Comparison of ENCODE assay signal across 8 cellular contexts in the genomic region with DNA sequence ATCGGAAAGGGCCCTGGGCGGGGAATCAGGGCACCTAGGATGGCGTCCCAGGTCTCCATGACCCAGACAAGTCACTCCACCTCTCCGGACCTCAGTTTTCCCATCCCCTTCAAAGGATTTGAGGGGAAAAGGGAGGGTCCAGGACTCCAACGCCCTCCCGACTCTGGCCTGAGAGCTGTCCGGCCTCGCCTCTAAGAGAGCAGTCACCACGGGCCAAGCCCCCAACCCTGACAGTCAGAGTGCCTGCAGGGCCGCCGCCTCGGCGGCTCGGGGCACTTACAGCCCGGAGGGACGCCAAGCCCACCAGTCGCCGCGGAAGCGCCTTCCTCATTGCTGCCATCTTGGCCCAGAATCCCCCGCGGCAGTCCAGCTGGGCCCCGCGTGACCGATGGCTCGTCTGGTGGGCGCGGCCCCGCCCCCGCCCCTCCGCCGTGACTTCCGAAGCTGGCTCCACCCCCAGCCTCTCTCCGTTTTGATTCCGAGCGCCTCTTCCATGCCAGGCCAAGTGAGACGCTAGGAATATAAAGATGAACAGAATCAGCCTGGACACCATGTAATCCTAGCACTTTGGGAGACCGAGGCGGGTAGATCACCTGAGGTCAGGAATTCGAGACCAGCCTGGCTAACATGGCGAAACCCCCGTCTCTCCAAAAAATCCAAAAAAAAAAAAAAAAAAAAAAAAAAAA. TPM values are rescaled to one million over a fixed set of nuclear protein-coding genes. Genes with fewer than 3 reads are reported as not detected.
DNase-seq lines count a peak whose midpoint lies in the region; ATAC-seq, FAIRE-seq and TF ChIP-seq lines count a peak whose summit lies in the region.

A gene (minus strand): TSS at position 354 of the 686 bp plus-strand sequence. CDS start 14 bp downstream, at position 340.

- peaks cover 3% of the 10 kb centered on the region for H3K4me1 ChIP-seq in keratinocyte (ENCODE audit: control insufficient read depth, extremely low read depth, insufficient read depth, low read length)

- H3K9me1 ChIP-seq in keratinocyte (ENCODE audit: control insufficient read depth, extremely low read depth, insufficient read depth, low read length): no peaks in the 10 kb centered on the region

- dilution Hi-C loops in keratinocyte (cut with MboI; ENCODE audit: extremely low pct_ligation_motif_present, low sequenced_read_pairs): no loop called here

- peak within 1 kb of the TSS; percentile 96 for H2AFZ ChIP-seq in keratinocyte (ENCODE audit: control insufficient read depth, low read length)

- H3K27me3 ChIP-seq in keratinocyte (ENCODE audit: control insufficient read depth, extremely low read depth, insufficient read depth, low read length): no peaks in the 10 kb centered on the region

- peak; percentile 76 for ATAC-seq in HG03135 (IDR thresholded peaks at IDR 0.05; ENCODE audit: unreplicated experiment)

- DNase-seq in A172 (ENCODE audit: low spot score): peak; percentile 66
- peak; percentile 76 for DNase-seq in NCI-H460 (ENCODE audit: extremely low read depth, low read depth)
- DNase-seq in activated CD4-positive, CD25-positive, alpha-beta regulatory T cell treated with anti-CD3 and anti-CD28 coated beads, Interleukin-2, amount 50 U/mL, for 72 hours: peak; percentile 80
- DNase-seq in cerebellar cortex (ENCODE audit: low spot score): peak; percentile 90
- no peak for DNase-seq in keratinocyte (ENCODE audit: low read depth, low spot score)
- peak; percentile 83 to 89 (median 83) for DNase-seq in stimulated activated CD4-positive, alpha-beta T cell treated with anti-CD3 and anti-CD28 coated beads, Interleukin-12 subunit alpha, Interleukin-12 subunit beta, amount 100 ng/mL, for 48 hours (ENCODE audit: low read depth in 2 of 3, low spot score in 1 of 3)

- H3K4me3 ChIP-seq in keratinocyte (ENCODE audit: control insufficient read depth in 2 of 3, extremely low read depth in 1 of 3, insufficient read depth in 2 of 3, low read depth in 1 of 3, low read length in 3 of 3): peak within 1 kb of the TSS; percentile 77 to 98 (median 89)

- no peaks in the 10 kb centered on the region for H4K20me1 ChIP-seq in keratinocyte (ENCODE audit: control insufficient read depth, extremely low read depth, insufficient read depth, low read length)

- H3K36me3 ChIP-seq in keratinocyte (ENCODE audit: control insufficient read depth in 2 of 2, extremely low read depth in 1 of 2, insufficient read depth in 2 of 2, low read length in 2 of 2): no peaks in the 10 kb centered on the region

- TF ChIP-seq CTCF in keratinocyte (optimal IDR thresholded peaks at IDR 0.05 in 1 of 3, IDR thresholded peaks at IDR 0.05 in 1 of 3, conservative IDR thresholded peaks at IDR 0.05 in 1 of 3; ENCODE audit: extremely low read depth in 1 of 3, insufficient read depth in 2 of 3, low read length in 3 of 3): no peak

- H3K9me3 ChIP-seq in keratinocyte (ENCODE audit: control insufficient read depth, low read depth, low read length): no peaks in the 10 kb centered on the region

- peak within 1 kb of the TSS; percentile 96 for H3K9ac ChIP-seq in keratinocyte (ENCODE audit: control insufficient read depth, extremely low read depth, insufficient read depth, low read length)

- TF ChIP-seq POLR2A in GM18526 (IDR thresholded peaks at IDR 0.05; ENCODE audit: extremely low read depth, insufficient read length): peak; percentile 94

- peaks cover 6% of the 10 kb centered on the region for H3K79me2 ChIP-seq in keratinocyte (ENCODE audit: control insufficient read depth, insufficient read depth, low read length)

- H3K4me2 ChIP-seq in keratinocyte (ENCODE audit: control insufficient read depth, extremely low read depth, insufficient read depth, low read depth, low read length): peak within 1 kb of the TSS; percentile 100

- no peak for FAIRE-seq in keratinocyte (lab: Jason Lieb, UNC)

- peak within 1 kb of the TSS; percentile 87 for H3K27ac ChIP-seq in keratinocyte (ENCODE audit: control insufficient read depth, insufficient read depth, low read length)

RNA-seq across cellular contexts. Expression of the gene that starts here (rescaled TPM):
- 15.3 and 21.5 TPM in 2 replicates for total RNA-seq in A172 (2014; rRNA removed; shearing (Covaris generic))
- 29.1 and 30.0 TPM in 2 replicates for total RNA-seq in NCI-H460 (2014; rRNA removed; shearing (Covaris generic))
- 8.3 and 20.7 TPM in 2 replicates for polyA plus RNA-seq in NCI-H460 (2014; cell fraction: nucleus; rRNA removed)
- polyA plus RNA-seq in keratinocyte: 24.1 to 35.0 TPM (median 29.6 TPM) in 3 replicates
- 13.9 TPM for polyA plus RNA-seq in keratinocyte (2011; ENCODE audit: low read depth)
- 23.6 and 23.7 TPM in 2 replicates for polyA plus RNA-seq in keratinocyte (2011; cell fraction: cytosol; rRNA removed)
- 26.0 and 26.5 TPM in 2 replicates for polyA plus RNA-seq in keratinocyte (2011; cell fraction: nucleus; rRNA removed)
- 22.9 and 36.0 TPM in 2 replicates for polyA plus RNA-seq in keratinocyte (2012; ENCODE audit: low replicate concordance)
- polyA minus RNA-seq in keratinocyte: 7.3 to 18.4 TPM (median 16.4 TPM) in 3 replicates
- polyA minus RNA-seq in keratinocyte (2011; cell fraction: cytosol; rRNA and poly(A)+ RNA removed): 8.4 TPM
- polyA minus RNA-seq in keratinocyte (2011; cell fraction: nucleus; rRNA and poly(A)+ RNA removed): 8.7 and 10.8 TPM in 2 replicates
